In the genomic region with DNA sequence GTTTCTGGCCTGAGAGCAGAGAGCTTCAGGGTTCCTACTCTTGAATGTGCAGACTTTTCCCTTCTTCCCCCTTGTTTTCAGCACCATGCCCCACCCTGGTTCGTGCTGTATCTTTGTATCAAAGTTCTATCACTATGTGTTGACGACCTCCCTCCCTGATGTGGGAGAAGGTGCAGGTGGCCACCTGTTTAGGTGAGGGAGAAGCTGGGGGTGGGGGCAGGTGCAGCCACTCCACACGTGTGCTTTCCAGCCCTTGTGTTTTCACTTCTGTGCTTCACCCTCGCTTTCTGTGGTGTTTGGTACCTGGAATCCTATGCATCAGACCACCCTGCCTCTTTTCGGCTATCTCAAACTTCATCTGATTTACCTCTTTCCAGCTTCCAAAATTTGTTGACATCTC, we compare ENCODE assay signal across 24 cellular contexts.
"Had no signal": no experiment of that assay in that cellular context is flagged by ENCODE, and none has a peak within 500 bp of the region (broad histone marks: within the 10 kb centered on the region; RNA-seq: fewer than 3 reads in every experiment).

No MANE protein-coding gene starts in this region.

- DNase-seq: activated CD4-positive, alpha-beta memory T cell treated with anti-CD3 and anti-CD28 coated beads for 36 hours; activated CD4-positive, alpha-beta T cell treated with anti-CD3 and anti-CD28 coated beads, Interleukin-2, amount 10 ng/mL, durations not matched to agents 7 days and 5 days; activated CD4-positive, CD25-positive, alpha-beta regulatory T cell; activated CD8-positive, alpha-beta memory T cell treated with anti-CD3 and anti-CD28 coated beads for 24 hours; activated effector memory CD4-positive, alpha-beta T cell treated with Interleukin-2 at 50 U/mL for 16 hours; activated naive CD4-positive, alpha-beta T cell; aorta; Kasumi-1; NCI-H1930; NCI-H2171; NCI-H2227 treated with DMSO at 0.1 percent for 48 hours; NCI-H446 treated with DMSO at 0.1 percent for 48 hours; NCI-H526; NCI-H774; PC-3; SIG-M5; T-helper 2 cell; T1000 had no signal

- H3K27me3 Mint-ChIP-seq: activated CD4-positive, alpha-beta memory T cell treated with anti-CD3 and anti-CD28 coated beads for 36 hours; activated CD4-positive, alpha-beta T cell treated with anti-CD3 and anti-CD28 coated beads, Interleukin-2, amount 10 ng/mL, durations not matched to agents 7 days and 5 days; activated naive CD4-positive, alpha-beta T cell treated with anti-CD3 and anti-CD28 coated beads, Interleukin-2, amount 50 U/mL, for 24 hours; brain; central memory CD8-positive, alpha-beta T cell had no signal

- H3K4me1 Mint-ChIP-seq: activated CD4-positive, alpha-beta T cell treated with anti-CD3 and anti-CD28 coated beads, Interleukin-2, amount 10 ng/mL, durations not matched to agents 7 days and 5 days; activated naive CD4-positive, alpha-beta T cell treated with anti-CD3 and anti-CD28 coated beads, Interleukin-2, amount 50 U/mL, for 24 hours; brain; central memory CD8-positive, alpha-beta T cell had no signal

- H3K9me3 Mint-ChIP-seq: activated CD4-positive, alpha-beta memory T cell treated with anti-CD3 and anti-CD28 coated beads for 36 hours; activated CD4-positive, alpha-beta T cell treated with anti-CD3 and anti-CD28 coated beads, Interleukin-2, amount 10 ng/mL, durations not matched to agents 7 days and 5 days; activated naive CD4-positive, alpha-beta T cell treated with anti-CD3 and anti-CD28 coated beads, Interleukin-2, amount 50 U/mL, for 24 hours; activated T-helper 1 cell treated with anti-CD3 and anti-CD28 coated beads, Interleukin-12 subunit alpha, Interleukin-12 subunit beta, Interleukin-2, Interleukin-4 antibody, amounts not matched to agents 30 ng/mL and 10 ng/mL and 1 ng/mL, durations not matched to agents 14 hours and 24 hours and 36 hours; brain; central memory CD8-positive, alpha-beta T cell had no signal

- FAIRE-seq: K562, TTC549 had no signal

- H3K4me3 Mint-ChIP-seq: activated CD4-positive, alpha-beta memory T cell treated with anti-CD3 and anti-CD28 coated beads for 36 hours; activated CD4-positive, alpha-beta T cell treated with anti-CD3 and anti-CD28 coated beads, Interleukin-2, amount 10 ng/mL, durations not matched to agents 7 days and 5 days; activated naive CD4-positive, alpha-beta T cell treated with anti-CD3 and anti-CD28 coated beads, Interleukin-2, amount 50 U/mL, for 24 hours; activated T-helper 1 cell treated with anti-CD3 and anti-CD28 coated beads, Interleukin-12 subunit alpha, Interleukin-12 subunit beta, Interleukin-2, Interleukin-4 antibody, amounts not matched to agents 30 ng/mL and 10 ng/mL and 1 ng/mL, durations not matched to agents 14 hours and 24 hours and 36 hours; brain; central memory CD8-positive, alpha-beta T cell had no signal

- H3K4me3 ChIP-seq: K562 had no signal

- H3K27ac Mint-ChIP-seq: activated CD4-positive, alpha-beta memory T cell treated with anti-CD3 and anti-CD28 coated beads for 36 hours; activated CD4-positive, alpha-beta T cell treated with anti-CD3 and anti-CD28 coated beads, Interleukin-2, amount 10 ng/mL, durations not matched to agents 7 days and 5 days; activated T-helper 1 cell treated with anti-CD3 and anti-CD28 coated beads, Interleukin-12 subunit alpha, Interleukin-12 subunit beta, Interleukin-2, Interleukin-4 antibody, amounts not matched to agents 30 ng/mL and 10 ng/mL and 1 ng/mL, durations not matched to agents 14 hours and 24 hours and 36 hours had no signal

- ATAC-seq: K562, PC-3 had no signal
